In genomic region chr17:9125722-9126121, GRCh38 we compare ENCODE assay signal across 27 cellular contexts.
A peak's percentile ranks its signal among the peaks of the same experiment; 100 is the strongest.
DNase-seq lines count a peak whose midpoint lies in the region; ATAC-seq, FAIRE-seq and TF ChIP-seq lines count a peak whose summit lies in the region.
"Had no signal": no experiment of that assay in that cellular context is flagged by ENCODE, and none has a peak within 500 bp of the region (broad histone marks: within the 10 kb centered on the region; RNA-seq: fewer than 3 reads in every experiment).

No MANE protein-coding gene starts in this region.

- TF ChIP-seq RAD21 in HepG2 (CRISPR knock-in tag; IDR thresholded peaks at IDR 0.05): no peak

- TF ChIP-seq POLR2A in HepG2 (IDR thresholded peaks at IDR 0.05; ENCODE audit: insufficient read depth in 1 of 2, low read depth in 2 of 2, low read length in 2 of 2) (no peak), right lobe of liver (IDR thresholded peaks at IDR 0.05) (no peak)

- no peak overlapping the region for H3K4me2 ChIP-seq in HepG2 (ENCODE audit: low read depth, low read length)
- H3K4me2 ChIP-seq: BLaER1 treated with 17β-estradiol and CSF1 and Interleukin-3, amounts not matched to agents 10 nM and 100 nM had no signal

- H3K27ac ChIP-seq in HepG2 (ENCODE audit: extremely low read length, insufficient read depth, low read length) (no peak overlapping the region), right lobe of liver (no peak overlapping the region), endodermal cell (ENCODE audit: low read depth, low read length) (no peak overlapping the region)
- H3K27ac ChIP-seq: 22Rv1; BLaER1 treated with 17β-estradiol and CSF1 and Interleukin-3, amounts not matched to agents 10 nM and 100 nM; GM23248 had no signal

- H3K27ac Mint-ChIP-seq in nephron progenitor cell (peak overlapping the region; percentile 12), endodermal cell (no peak overlapping the region)
- H3K27ac Mint-ChIP-seq: CD4-positive, alpha-beta T cell had no signal

- peaks cover 37% of the 10 kb centered on the region for H3K4me1 Mint-ChIP-seq in nephron progenitor cell
- peaks cover 26% of the 10 kb centered on the region for H3K4me1 Mint-ChIP-seq in endodermal cell
- H3K4me1 Mint-ChIP-seq: CD14-positive monocyte had no signal

- no peak overlapping the region for H3K9ac ChIP-seq in HepG2 (ENCODE audit: insufficient read depth, low read depth, low read length)
- H3K9ac ChIP-seq in endodermal cell (ENCODE audit: extremely low read depth, low read length, poor library complexity, severe bottlenecking): no peak overlapping the region
- H3K9ac ChIP-seq: BLaER1 treated with 17β-estradiol and CSF1 and Interleukin-3, amounts not matched to agents 10 nM and 100 nM; GM23248 had no signal

- POLR2A ChIA-PET in HepG2 (lab: Yijun Ruan, JAX): no interaction called here

- H3K27me3 Mint-ChIP-seq in nephron progenitor cell (ENCODE audit: low read depth, poor library complexity) (peaks cover 5% of the 10 kb centered on the region), endodermal cell (ENCODE audit: insufficient read depth) (no peaks in the 10 kb centered on the region)

- BruUV-seq in HepG2 (replicated peaks; lab: Mats Ljungman, UMichigan): no TSS peak

- DNase-seq in HepG2 (ENCODE audit: low spot score) (no peak), right lobe of liver (no peak), nephron progenitor cell (no peak), endodermal cell (no peak), COLO668 (lab: John Stamatoyannopoulos, UW; ENCODE audit: unreplicated experiment) (no peak)
- DNase-seq: ACHN; AML-193; BE2C; Calu3; CD4-positive, alpha-beta T cell; CD8-positive, alpha-beta memory T cell; COR-L47; DMS53; DND-41; GM23248; H7; HCEC 1CT had no signal

- H3K9me3 ChIP-seq in HepG2 (ENCODE audit: low read length) (no peaks in the 10 kb centered on the region), right lobe of liver (no peaks in the 10 kb centered on the region), endodermal cell (ENCODE audit: control insufficient read depth, low read length) (no peaks in the 10 kb centered on the region)
- H3K9me3 ChIP-seq: BE2C; BLaER1 treated with 17β-estradiol and CSF1 and Interleukin-3, amounts not matched to agents 10 nM and 100 nM had no signal

- ATAC-seq in HepG2: no peak
- ATAC-seq in right lobe of liver: no peak
- ATAC-seq in SK-N-SH treated with all-trans-retinoic acid at 6 μM for 48 hours: no peak
- no peak for ATAC-seq in HG02852 (IDR thresholded peaks at IDR 0.05; ENCODE audit: unreplicated experiment)
- ATAC-seq: GM12878 had no signal

- no peak overlapping the region for H2AFZ ChIP-seq in HepG2 (ENCODE audit: low read length)
- H2AFZ ChIP-seq: GM23248 had no signal

- no peaks in the 10 kb centered on the region for H3K79me2 ChIP-seq in HepG2 (ENCODE audit: insufficient read depth, low read length)

- H3K4me3 Mint-ChIP-seq in nephron progenitor cell (no peak overlapping the region), endodermal cell (no peak overlapping the region)
- H3K4me3 Mint-ChIP-seq: CD14-positive monocyte; CD4-positive, alpha-beta T cell; CD8-positive, alpha-beta memory T cell had no signal

- H3K36me3 ChIP-seq in HepG2 (replicated peaks in 1 of 2; ENCODE audit: control insufficient read depth in 1 of 2, insufficient read depth in 2 of 2, low read length in 2 of 2) (no peaks in the 10 kb centered on the region), right lobe of liver (no peaks in the 10 kb centered on the region), endodermal cell (ENCODE audit: control insufficient read depth, insufficient read depth, low read length) (no peaks in the 10 kb centered on the region)
- H3K36me3 ChIP-seq: BE2C; BLaER1 treated with 17β-estradiol and CSF1 and Interleukin-3, amounts not matched to agents 10 nM and 100 nM had no signal

- intact Hi-C loops in HepG2 (cut with micrococcal nuclease; ENCODE audit: unreplicated experiment): no loop called here
- intact Hi-C loops in right lobe of liver (cut with DNase I): no loop called here

- CTCF ChIA-PET in HepG2 (lab: Yijun Ruan, JAX; ENCODE audit: low intra/inter-chr PET ratio, low total read pairs): no interaction called here

- H3K27me3 ChIP-seq in HepG2 (ENCODE audit: control insufficient read depth in 1 of 2, insufficient read depth in 2 of 2, low read length in 2 of 2) (peaks cover 3 to 77% of the 10 kb centered on the region in 2 experiments; a peak in 3 of 5 replicates), right lobe of liver (no peaks in the 10 kb centered on the region), endodermal cell (ENCODE audit: control insufficient read depth, insufficient read depth, low read length, poor library complexity, severe bottlenecking) (no peaks in the 10 kb centered on the region)
- H3K27me3 ChIP-seq: BE2C; BLaER1 treated with 17β-estradiol and CSF1 and Interleukin-3, amounts not matched to agents 10 nM and 100 nM had no signal

- WGBS in HepG2 (ENCODE audit: low lambda C conversion rate): 21% methylated on average over 8 of the region's 8 CpGs
- WGBS in right lobe of liver (ENCODE audit: insufficient coverage, low coverage, low lambda C conversion rate, missing lambda C conversion rate): 84% methylated on average over 8 of the region's 8 CpGs
- 88 to 89% methylated on average over 6 to 8 of the region's 8 CpGs for WGBS in endodermal cell (ENCODE audit: insufficient coverage in 1 of 2, insufficient read length in 1 of 2), 2 experiments

- no peak for FAIRE-seq in HepG2 (lab: Jason Lieb, UNC)
- FAIRE-seq: A204.1, G401.6, GM12878, GM19239, H1 had no signal

- H3K9me3 Mint-ChIP-seq in nephron progenitor cell (no peaks in the 10 kb centered on the region), endodermal cell (no peaks in the 10 kb centered on the region)
- H3K9me3 Mint-ChIP-seq: CD4-positive, alpha-beta T cell; CD8-positive, alpha-beta memory T cell had no signal

- in situ Hi-C loops in HepG2 (cut with HindIII; ENCODE audit: extremely low pct_ligation_motif_present, low pct_unique_long_range_greater_than_20kb): no loop called here

- H3K36me3 Mint-ChIP-seq in nephron progenitor cell (ENCODE audit: low read depth): peaks cover 6% of the 10 kb centered on the region
- H3K36me3 Mint-ChIP-seq in endodermal cell (ENCODE audit: low read depth): no peaks in the 10 kb centered on the region
- H3K36me3 Mint-ChIP-seq: CD14-positive monocyte; CD8-positive, alpha-beta memory T cell had no signal

- H3K4me3 ChIP-seq in HepG2 (replicated peaks in 1 of 3; ENCODE audit: insufficient read depth in 1 of 3, low read depth in 2 of 3, low read length in 3 of 3) (no peak overlapping the region), right lobe of liver (no peak overlapping the region), endodermal cell (ENCODE audit: low read length) (no peak overlapping the region)
- H3K4me3 ChIP-seq: BLaER1 treated with 17β-estradiol and CSF1 and Interleukin-3, amounts not matched to agents 10 nM and 100 nM; GM12878; GM23248 had no signal

- TF ChIP-seq EP300 in HepG2 (IDR thresholded peaks at IDR 0.05; ENCODE audit: low read depth in 2 of 2, low read length in 2 of 2) (no peak), HepG2 (CRISPR knock-in tag; IDR thresholded peaks at IDR 0.05; ENCODE audit: borderline replicate concordance) (no peak)

- H4K20me1 ChIP-seq in HepG2 (ENCODE audit: insufficient read depth, low read length): no peaks in the 10 kb centered on the region; the same call in 1 of the 2 replicates
- H4K20me1 ChIP-seq: BLaER1 treated with 17β-estradiol and CSF1 and Interleukin-3, amounts not matched to agents 10 nM and 100 nM had no signal

- no peak for TF ChIP-seq CTCF in HepG2 (CRISPR knock-in tag; IDR thresholded peaks at IDR 0.05)
- TF ChIP-seq CTCF in right lobe of liver (IDR thresholded peaks at IDR 0.05): no peak
- TF ChIP-seq CTCF in nephron progenitor cell (IDR thresholded peaks at IDR 0.05): no peak
- no peak for TF ChIP-seq CTCF in endodermal cell (conservative IDR thresholded peaks at IDR 0.05)

- H3K4me1 ChIP-seq in HepG2 (ENCODE audit: insufficient read depth, low read length) (no peaks in the 10 kb centered on the region), right lobe of liver (no peaks in the 10 kb centered on the region), endodermal cell (ENCODE audit: control insufficient read depth, insufficient read depth, low read length) (peaks cover 3% of the 10 kb centered on the region)
- H3K4me1 ChIP-seq: BE2C; BLaER1 treated with 17β-estradiol and CSF1 and Interleukin-3, amounts not matched to agents 10 nM and 100 nM had no signal

TF ChIP-seq in HepG2, 621 proteins besides CTCF, POLR2A, EP300 and RAD21:
- TF ChIP-seq RAD51 (IDR thresholded peaks at IDR 0.05; ENCODE audit: borderline replicate concordance) (peak; percentile 52; the same call in 1 of the 2 replicates), PBX3 (CRISPR knock-in tag; IDR thresholded peaks at IDR 0.05; ENCODE audit: borderline replicate concordance) (no peak)

TF ChIP-seq in SK-N-SH treated with all-trans-retinoic acid at 6 μM for 48 hours, 23 proteins besides CTCF, POLR2A, EP300 and RAD21:
- TF ChIP-seq OSR1 (CRISPR knock-in tag; IDR thresholded peaks at IDR 0.05) (no peak), TCF4 (CRISPR knock-in tag; IDR thresholded peaks at IDR 0.05; ENCODE audit: borderline replicate concordance) (peak; percentile 60; the same call in 1 of the 2 replicates)
